ENCODE assay signal across 8 cellular contexts in the genomic region with DNA sequence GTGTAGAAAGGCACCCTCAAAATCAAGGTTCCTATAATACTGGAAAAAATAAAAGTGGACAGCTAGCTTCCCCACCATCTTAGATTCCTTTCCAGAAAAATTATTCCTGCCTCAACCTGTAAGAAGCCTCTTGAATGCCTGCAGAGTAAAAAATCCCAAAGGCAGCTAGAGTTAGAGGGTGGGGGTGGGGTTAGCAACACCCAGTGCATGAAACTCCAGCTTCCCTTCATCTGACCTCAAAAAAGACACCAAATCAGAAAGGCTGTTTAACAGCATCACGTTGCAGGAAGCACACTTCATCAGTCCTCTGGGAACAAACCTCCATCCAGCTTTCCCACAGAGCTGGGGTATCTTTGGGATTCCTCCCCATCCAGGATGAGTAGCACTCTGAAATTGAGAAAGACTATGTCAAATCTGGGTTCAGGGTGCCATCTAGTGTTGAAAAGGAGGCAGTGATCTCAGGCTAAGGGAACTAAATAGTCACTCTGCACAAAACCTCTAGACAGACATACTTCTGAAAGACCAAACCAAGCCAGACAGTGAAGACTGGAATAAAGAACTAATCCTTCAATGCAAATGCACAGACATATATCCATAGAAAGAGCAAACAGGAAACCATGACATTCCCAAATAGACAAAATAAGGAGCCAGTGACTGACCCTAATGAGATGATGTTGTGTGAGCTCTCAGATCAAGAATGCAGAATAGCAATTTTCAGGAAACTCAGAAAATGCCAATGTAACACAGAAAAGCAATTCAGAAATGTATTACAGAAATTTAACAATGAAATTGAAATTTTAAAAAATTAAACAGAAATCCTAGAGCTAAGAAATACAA.
DNase-seq lines count a peak whose midpoint lies in the region; ATAC-seq and TF ChIP-seq lines count a peak whose summit lies in the region.

No MANE protein-coding gene starts in this region.

- H3K27ac Mint-ChIP-seq in endothelial cell (ENCODE audit: unreplicated experiment) (no peak overlapping the region), nephron progenitor cell (peak overlapping the region; percentile 74)
- no peak overlapping the region for H3K27ac Mint-ChIP-seq in activated T-helper 1 cell treated with anti-CD3 and anti-CD28 coated beads, Interleukin-12 subunit alpha, Interleukin-12 subunit beta, Interleukin-2, Interleukin-4 antibody, amounts not matched to agents 30 ng/mL and 10 ng/mL and 1 ng/mL, durations not matched to agents 14 hours and 24 hours and 36 hours

- H3K9me3 Mint-ChIP-seq in endothelial cell (ENCODE audit: unreplicated experiment) (no peaks in the 10 kb centered on the region), nephron progenitor cell (peaks cover 84% of the 10 kb centered on the region)
- H3K9me3 Mint-ChIP-seq in activated T-helper 1 cell treated with anti-CD3 and anti-CD28 coated beads, Interleukin-12 subunit alpha, Interleukin-12 subunit beta, Interleukin-2, Interleukin-4 antibody, amounts not matched to agents 30 ng/mL and 10 ng/mL and 1 ng/mL, durations not matched to agents 14 hours and 24 hours and 36 hours: peaks cover 13% of the 10 kb centered on the region

- ATAC-seq in GM18907 (IDR thresholded peaks at IDR 0.05; ENCODE audit: unreplicated experiment) (peak; percentile 91), HG03039 (IDR thresholded peaks at IDR 0.05; ENCODE audit: unreplicated experiment) (no peak)

- TF ChIP-seq CTCF in endothelial cell (IDR thresholded peaks at IDR 0.05; ENCODE audit: unreplicated experiment) (peak; percentile 63), nephron progenitor cell (IDR thresholded peaks at IDR 0.05) (peak; percentile 44)

- H3K4me3 Mint-ChIP-seq in endothelial cell (ENCODE audit: unreplicated experiment) (no peak overlapping the region), nephron progenitor cell (no peak overlapping the region)
- no peak overlapping the region for H3K4me3 Mint-ChIP-seq in activated T-helper 1 cell treated with anti-CD3 and anti-CD28 coated beads, Interleukin-12 subunit alpha, Interleukin-12 subunit beta, Interleukin-2, Interleukin-4 antibody, amounts not matched to agents 30 ng/mL and 10 ng/mL and 1 ng/mL, durations not matched to agents 14 hours and 24 hours and 36 hours

- H3K27me3 Mint-ChIP-seq in endothelial cell (ENCODE audit: unreplicated experiment): peaks cover 2% of the 10 kb centered on the region
- H3K27me3 Mint-ChIP-seq in nephron progenitor cell (ENCODE audit: low read depth, poor library complexity): peaks cover 3% of the 10 kb centered on the region
- no peaks in the 10 kb centered on the region for H3K27me3 Mint-ChIP-seq in activated T-helper 1 cell treated with anti-CD3 and anti-CD28 coated beads, Interleukin-12 subunit alpha, Interleukin-12 subunit beta, Interleukin-2, Interleukin-4 antibody, amounts not matched to agents 30 ng/mL and 10 ng/mL and 1 ng/mL, durations not matched to agents 14 hours and 24 hours and 36 hours (ENCODE audit: insufficient read depth)

- H3K4me1 Mint-ChIP-seq in endothelial cell (ENCODE audit: unreplicated experiment) (no peaks in the 10 kb centered on the region), nephron progenitor cell (no peaks in the 10 kb centered on the region)
- no peaks in the 10 kb centered on the region for H3K4me1 Mint-ChIP-seq in activated T-helper 1 cell treated with anti-CD3 and anti-CD28 coated beads, Interleukin-12 subunit alpha, Interleukin-12 subunit beta, Interleukin-2, Interleukin-4 antibody, amounts not matched to agents 30 ng/mL and 10 ng/mL and 1 ng/mL, durations not matched to agents 14 hours and 24 hours and 36 hours (ENCODE audit: low read depth)

- DNase-seq in D341Med (ENCODE audit: low spot score) (peak; percentile 41), HS-27A (ENCODE audit: low read depth) (peak; percentile 20), SK-N-DZ (ENCODE audit: low spot score) (peak; percentile 23), endothelial cell (ENCODE audit: low spot score) (peak; percentile 18), nephron progenitor cell (peak; percentile 11)
- DNase-seq in activated T-helper 1 cell treated with anti-CD3 and anti-CD28 coated beads, Interleukin-12 subunit alpha, Interleukin-12 subunit beta, Interleukin-2, Interleukin-4 antibody, amounts not matched to agents 30 ng/mL and 10 ng/mL and 1 ng/mL, durations not matched to agents 14 hours and 24 hours and 36 hours (ENCODE audit: low spot score): no peak

- intact Hi-C loops in activated T-helper 1 cell treated with anti-CD3 and anti-CD28 coated beads, Interleukin-12 subunit alpha, Interleukin-12 subunit beta, Interleukin-2, Interleukin-4 antibody, amounts not matched to agents 30 ng/mL and 10 ng/mL and 1 ng/mL, durations not matched to agents 14 hours and 24 hours and 36 hours (cut with micrococcal nuclease): no loop called here

- H3K36me3 Mint-ChIP-seq in endothelial cell (ENCODE audit: low read depth, unreplicated experiment) (no peaks in the 10 kb centered on the region), nephron progenitor cell (ENCODE audit: low read depth) (peaks cover 81% of the 10 kb centered on the region)
- peaks cover 26% of the 10 kb centered on the region for H3K36me3 Mint-ChIP-seq in activated T-helper 1 cell treated with anti-CD3 and anti-CD28 coated beads, Interleukin-12 subunit alpha, Interleukin-12 subunit beta, Interleukin-2, Interleukin-4 antibody, amounts not matched to agents 30 ng/mL and 10 ng/mL and 1 ng/mL, durations not matched to agents 14 hours and 24 hours and 36 hours (ENCODE audit: low read depth)
